8 cellular contexts compared by ENCODE assay signal in the genomic region with DNA sequence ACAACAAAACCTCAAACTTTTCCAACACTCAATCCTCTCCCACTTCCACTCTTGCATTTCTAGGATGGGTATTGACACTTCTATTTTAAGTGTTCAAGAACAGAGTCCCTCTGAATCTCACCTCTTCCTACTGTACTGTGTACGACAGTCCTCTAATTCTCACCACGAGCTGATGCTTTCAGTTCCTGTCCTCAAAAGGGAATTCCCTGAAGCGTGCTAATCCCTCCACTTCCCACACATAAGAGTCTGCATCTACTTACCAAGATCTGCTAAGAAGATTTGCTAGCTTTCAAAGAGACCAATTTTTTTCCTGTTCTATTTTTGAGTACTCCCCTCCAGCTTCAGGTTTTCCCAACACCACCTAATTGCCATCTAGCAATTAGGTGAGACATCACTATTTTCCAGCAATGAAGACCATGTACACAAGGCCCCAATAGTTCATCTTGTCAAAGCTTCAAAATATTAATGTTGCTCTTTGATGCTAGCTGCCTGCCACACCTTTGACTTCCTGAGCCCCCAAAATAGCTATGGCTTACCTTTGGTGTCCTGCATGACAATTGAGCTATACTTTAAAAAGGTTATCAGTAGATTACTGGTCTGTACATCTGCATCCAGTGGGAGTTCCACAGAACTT. TPM values are rescaled to one million over a fixed set of nuclear protein-coding genes. Genes with fewer than 3 reads are reported as not detected.
A peak's percentile ranks its signal among the peaks of the same experiment; 100 is the strongest.
DNase-seq lines count a peak whose midpoint lies in the region; ATAC-seq, FAIRE-seq and TF ChIP-seq lines count a peak whose summit lies in the region.
"Had no signal": no experiment of that assay in that cellular context is flagged by ENCODE, and none has a peak within 500 bp of the region (broad histone marks: within the 10 kb centered on the region; RNA-seq: fewer than 3 reads in every experiment).

No MANE protein-coding gene starts in this region.

- peak overlapping the region; percentile 83 for H3K27ac ChIP-seq in MM.1S (ENCODE audit: low read length)
- no peak overlapping the region for H3K27ac ChIP-seq in testis

- no peaks in the 10 kb centered on the region for H3K27me3 ChIP-seq in MM.1S (replicated peaks; ENCODE audit: insufficient read depth, low read length)
- no peaks in the 10 kb centered on the region for H3K27me3 ChIP-seq in testis

- no peak for TF ChIP-seq POLR2A in testis (IDR thresholded peaks at IDR 0.05)

- H3K4me3 Mint-ChIP-seq in naive B cell, result peak overlapping the region; percentile 69 to 93 (median 87)

- H3K27ac Mint-ChIP-seq in naive B cell, result peak overlapping the region; percentile 85 to 98 (median 94)

- H3K79me2 ChIP-seq in MM.1S (ENCODE audit: low read length), result 0 out of 2 replicates have a peak, but pooled peaks cover 6% of the 10 kb centered on the region

- H3K9me3 Mint-ChIP-seq in naive B cell, result no peaks in the 10 kb centered on the region

- H3K9ac ChIP-seq in MM.1S (ENCODE audit: low read length), result peak overlapping the region; percentile 8; the same call in 1 of the 2 replicates

- H3K4me1 Mint-ChIP-seq in naive B cell, result peaks cover 45 to 88% (median 73%) of the 10 kb centered on the region in 3 donors

- H3K4me1 ChIP-seq in MM.1S (ENCODE audit: low read length) (peaks cover 22% of the 10 kb centered on the region), testis (peaks cover 4% of the 10 kb centered on the region)

- FAIRE-seq in GM18507 (lab: Jason Lieb, UNC), result peak; percentile 97

- no peak for TF ChIP-seq CTCF in MM.1S (IDR thresholded peaks at IDR 0.05; ENCODE audit: low read length)
- no peak for TF ChIP-seq CTCF in testis (IDR thresholded peaks at IDR 0.05)

- H3K4me2 ChIP-seq in MM.1S (ENCODE audit: low read depth, low read length), result peak overlapping the region; percentile 78

- H3F3A ChIP-seq in MM.1S (ENCODE audit: insufficient read depth, low read length), result peaks cover 18% of the 10 kb centered on the region

- H3K9me3 ChIP-seq in MM.1S (replicated peaks; ENCODE audit: insufficient read depth, low read length) (no peaks in the 10 kb centered on the region), testis (no peaks in the 10 kb centered on the region)

- H3K36me3 Mint-ChIP-seq in naive B cell, result peaks cover 0 to 32% of the 10 kb centered on the region in 2 donors

- no peaks in the 10 kb centered on the region for H3K27me3 Mint-ChIP-seq in naive B cell

- DNase-seq in GM18507 (ENCODE audit: extremely low spot score, insufficient read length, low read depth) (no peak), MM.1S (peak; percentile 78), naive B cell (peak; percentile 68), testis (no peak), NCI-H510A (lab: John Stamatoyannopoulos, UW) (no peak)
- DNase-seq: retina had no signal

- H4K20me1 ChIP-seq in MM.1S (ENCODE audit: insufficient read depth, low read length), result no peaks in the 10 kb centered on the region

- WGBS in testis, 2 donors, result 76 to 80% methylated on average over 3 of the region's 3 CpGs

- ATAC-seq in GM21576 (IDR thresholded peaks at IDR 0.05; ENCODE audit: unreplicated experiment) (peak; percentile 69), naive B cell (ENCODE audit: low read depth in 2 of 2) (peak; percentile 95 to 96), GM18502 (IDR thresholded peaks at IDR 0.05; ENCODE audit: poor library complexity, unreplicated experiment) (no peak)

- no peaks in the 10 kb centered on the region for H3K9me2 ChIP-seq in MM.1S (replicated peaks; ENCODE audit: insufficient read depth, low read length)

- H2AFZ ChIP-seq in MM.1S (ENCODE audit: low read length), result 0 out of 2 replicates have a peak overlapping the region, but pooled peaks have one; percentile 9

- H3K36me3 ChIP-seq in MM.1S (replicated peaks; ENCODE audit: insufficient read depth, low read length), result no peaks in the 10 kb centered on the region
- H3K36me3 ChIP-seq in testis (ENCODE audit: low read depth, missing control alignments), result no peaks in the 10 kb centered on the region

- intact Hi-C loops in testis (cut with DNase I; ENCODE audit: low total_unique reads), result no loop called here

- peak overlapping the region; percentile 21 for H3K4me3 ChIP-seq in MM.1S (ENCODE audit: low read length)
- no peak overlapping the region for H3K4me3 ChIP-seq in testis

RNA-seq across cellular contexts. Expression of a gene that starts 54.4 kb away (rescaled TPM):
- polyA plus RNA-seq in naive B cell (ENCODE audit: low read depth in 6 of 6) (10 to 100 TPM; 29.9 to 56.9 (median 46.8) TPM), testis (ENCODE audit: insufficient read depth, low read depth, low replicate concordance) (20.2 TPM)
- total RNA-seq in testis, result 10 to 100 TPM; 21.6 to 23.7 TPM

Comparison
In these comparisons a context has a peak if more than half of its experiments do, and no peak if none do; other contexts are left out.
1. DNase-seq: peak in MM.1S (single experiment) and naive B cell (single experiment); none in GM18507 (single experiment), testis (single experiment) and NCI-H510A (single experiment).